In genomic region chr1:56189946-56190920, GRCh38 we compare ENCODE assay signal across 9 cellular contexts.
DNase-seq lines count a peak whose midpoint lies in the region; ATAC-seq and TF ChIP-seq lines count a peak whose summit lies in the region.
"Had no signal": no experiment of that assay in that cellular context is flagged by ENCODE, and none has a peak within 500 bp of the region (broad histone marks: within the 10 kb centered on the region; RNA-seq: fewer than 3 reads in every experiment).

No MANE protein-coding gene starts in this region.

- H3K9me3 ChIP-seq in AG04450 (ENCODE audit: control insufficient read depth, insufficient read depth, low read length), result no peaks in the 10 kb centered on the region
- H3K9me3 ChIP-seq in ovary, result no peaks in the 10 kb centered on the region
- H3K9me3 ChIP-seq in CD4-positive, alpha-beta memory T cell (ENCODE audit: control insufficient read depth in 1 of 2, low read length in 2 of 2), result no peaks in the 10 kb centered on the region

- no peaks in the 10 kb centered on the region for H3K27me3 Mint-ChIP-seq in brain
- H3K27me3 Mint-ChIP-seq in CD4-positive, alpha-beta memory T cell, result no peaks in the 10 kb centered on the region
- H3K27me3 Mint-ChIP-seq: activated naive CD8-positive, alpha-beta T cell treated with anti-CD3 and anti-CD28 coated beads, Interleukin-2, amount 10 ng/mL, durations not matched to agents 7 days and 5 days had no signal

- ATAC-seq in HG03571 (IDR thresholded peaks at IDR 0.05; ENCODE audit: unreplicated experiment) (no peak), GM18867 (IDR thresholded peaks at IDR 0.05; ENCODE audit: unreplicated experiment) (no peak)

- no peak for TF ChIP-seq EP300 in ovary (IDR thresholded peaks at IDR 0.05)

- CTCF ChIA-PET in AG04450 (lab: Charles Lee) (no interaction called here), HEK293T (lab: Yijun Ruan, JAX) (interaction anchor here (1.0 to 1.4 kb wide), 2 partner anchors 10 to 19 kb away, joined by 3 to 7 read pairs; no protein-coding TSS in a partner anchor)
- CTCF ChIA-PET in CD4-positive, alpha-beta memory T cell (lab: Charles Lee; ENCODE audit: partially characterized antibody), result no interaction called here

- H3K4me3 ChIP-seq in AG04450 (ENCODE audit: low read depth, low read length) (no peak overlapping the region), kidney epithelial cell (ENCODE audit: low read depth, low read length) (no peak overlapping the region), ovary (no peak overlapping the region)
- H3K4me3 ChIP-seq in CD4-positive, alpha-beta memory T cell (ENCODE audit: low read length in 2 of 2), result no peak overlapping the region

- H3K27me3 ChIP-seq in AG04450 (ENCODE audit: control insufficient read depth, insufficient read depth, low read length), result no peaks in the 10 kb centered on the region
- no peaks in the 10 kb centered on the region for H3K27me3 ChIP-seq in kidney epithelial cell (ENCODE audit: control insufficient read depth, insufficient read depth, low read length)
- H3K27me3 ChIP-seq in ovary, result no peaks in the 10 kb centered on the region
- H3K27me3 ChIP-seq in CD4-positive, alpha-beta memory T cell (ENCODE audit: insufficient read depth, low read length), result no peaks in the 10 kb centered on the region

- peaks cover 4% of the 10 kb centered on the region for H3K4me1 ChIP-seq in ovary (ENCODE audit: insufficient read depth)
- H3K4me1 ChIP-seq in CD4-positive, alpha-beta memory T cell (ENCODE audit: insufficient read depth, low read length), result no peaks in the 10 kb centered on the region

- H3K27ac ChIP-seq in AG04450 (ENCODE audit: low read depth, low read length) (no peak overlapping the region), ovary (no peak overlapping the region)
- H3K27ac ChIP-seq in CD4-positive, alpha-beta memory T cell (ENCODE audit: low read depth, low read length), result no peak overlapping the region

- no peaks in the 10 kb centered on the region for H3K36me3 Mint-ChIP-seq in brain
- H3K36me3 Mint-ChIP-seq in CD4-positive, alpha-beta memory T cell, result no peaks in the 10 kb centered on the region
- H3K36me3 Mint-ChIP-seq: activated naive CD8-positive, alpha-beta T cell treated with anti-CD3 and anti-CD28 coated beads, Interleukin-2, amount 10 ng/mL, durations not matched to agents 7 days and 5 days had no signal

- TF ChIP-seq CTCF in AG04450 (IDR thresholded peaks at IDR 0.05; ENCODE audit: low read depth, low read length), result peak; percentile 25; the same call in 1 of the 2 replicates
- TF ChIP-seq CTCF in brain (conservative IDR thresholded peaks at IDR 0.05), result peak; percentile 16 to 65
- TF ChIP-seq CTCF in kidney epithelial cell (IDR thresholded peaks at IDR 0.05; ENCODE audit: insufficient read depth, low read length, poor library complexity, severe bottlenecking), result peak; percentile 5
- no peak for TF ChIP-seq CTCF in ovary (IDR thresholded peaks at IDR 0.05)

- H3K4me3 Mint-ChIP-seq in brain, result no peak overlapping the region
- H3K4me3 Mint-ChIP-seq in CD4-positive, alpha-beta memory T cell, result no peak overlapping the region
- H3K4me3 Mint-ChIP-seq: activated naive CD8-positive, alpha-beta T cell treated with anti-CD3 and anti-CD28 coated beads, Interleukin-2, amount 10 ng/mL, durations not matched to agents 7 days and 5 days had no signal

- no peak for TF ChIP-seq POLR2A in ovary (IDR thresholded peaks at IDR 0.05)

- H3K36me3 ChIP-seq in kidney epithelial cell (ENCODE audit: control insufficient read depth, insufficient read depth, low read length), result no peaks in the 10 kb centered on the region
- H3K36me3 ChIP-seq in ovary, result no peaks in the 10 kb centered on the region
- no peaks in the 10 kb centered on the region for H3K36me3 ChIP-seq in CD4-positive, alpha-beta memory T cell (ENCODE audit: insufficient read depth, low read length)

- H3K9me3 Mint-ChIP-seq in brain, result no peaks in the 10 kb centered on the region
- H3K9me3 Mint-ChIP-seq in CD4-positive, alpha-beta memory T cell, result peaks cover 0 to 2% (median 0%) of the 10 kb centered on the region in 8 donors

- peaks cover 64% of the 10 kb centered on the region for H3K4me1 Mint-ChIP-seq in brain
- no peaks in the 10 kb centered on the region for H3K4me1 Mint-ChIP-seq in CD4-positive, alpha-beta memory T cell
- H3K4me1 Mint-ChIP-seq: activated naive CD8-positive, alpha-beta T cell treated with anti-CD3 and anti-CD28 coated beads, Interleukin-2, amount 10 ng/mL, durations not matched to agents 7 days and 5 days had no signal

- no peak for DNase-seq in AG04450 (ENCODE audit: low read depth, low spot score)
- DNase-seq in HEK293T (ENCODE audit: extremely low spot score), result peak; percentile 53
- DNase-seq in kidney epithelial cell (ENCODE audit: low read depth), result no peak
- DNase-seq in ovary, result no peak
- no peak for DNase-seq in CD4-positive, alpha-beta memory T cell
- DNase-seq: activated naive CD8-positive, alpha-beta T cell treated with anti-CD3 and anti-CD28 coated beads, Interleukin-2, amount 10 ng/mL, durations not matched to agents 7 days and 5 days had no signal

- peak overlapping the region in 1 of 5 experiments; percentile 61 for H3K27ac Mint-ChIP-seq in brain
- H3K27ac Mint-ChIP-seq in CD4-positive, alpha-beta memory T cell, result no peak overlapping the region
- H3K27ac Mint-ChIP-seq: activated naive CD8-positive, alpha-beta T cell treated with anti-CD3 and anti-CD28 coated beads, Interleukin-2, amount 10 ng/mL, durations not matched to agents 7 days and 5 days had no signal

- POLR2A ChIA-PET in AG04450 (lab: Yijun Ruan, JAX), result no interaction called here
- POLR2A ChIA-PET in HEK293T (lab: Yijun Ruan, JAX), result no interaction called here
- POLR2A ChIA-PET in CD4-positive, alpha-beta memory T cell (lab: Charles Lee; ENCODE audit: partially characterized antibody), result no interaction called here

- 85 to 93% (median 89%) methylated on average over 11 of the region's 11 CpGs for WGBS in ovary, 3 donors

- intact Hi-C loops in ovary (cut with DNase I), result no loop called here
- intact Hi-C loops in CD4-positive, alpha-beta memory T cell (cut with micrococcal nuclease), result no loop called here

TF ChIP-seq in HEK293T, 16 proteins besides CTCF, POLR2A, EP300 and RAD21:
- TF ChIP-seq FOXM1 (IDR thresholded peaks at IDR 0.05; ENCODE audit: borderline replicate concordance) (no peak), HDGF (IDR thresholded peaks at IDR 0.05; ENCODE audit: borderline replicate concordance) (0 out of 2 replicates have a peak, but pooled peaks have one; percentile 15), ELF4 (IDR thresholded peaks at IDR 0.05) (no peak), BHLHE40 (IDR thresholded peaks at IDR 0.05; ENCODE audit: borderline replicate concordance) (no peak)

Comparison
In these comparisons a context has a peak if more than half of its experiments do, and no peak if none do; other contexts are left out.
1. CTCF ChIP-seq: peak in AG04450 (single experiment), brain (2 of 2) and kidney epithelial cell (single experiment); none in ovary (0 of 3).